In the genomic region with DNA sequence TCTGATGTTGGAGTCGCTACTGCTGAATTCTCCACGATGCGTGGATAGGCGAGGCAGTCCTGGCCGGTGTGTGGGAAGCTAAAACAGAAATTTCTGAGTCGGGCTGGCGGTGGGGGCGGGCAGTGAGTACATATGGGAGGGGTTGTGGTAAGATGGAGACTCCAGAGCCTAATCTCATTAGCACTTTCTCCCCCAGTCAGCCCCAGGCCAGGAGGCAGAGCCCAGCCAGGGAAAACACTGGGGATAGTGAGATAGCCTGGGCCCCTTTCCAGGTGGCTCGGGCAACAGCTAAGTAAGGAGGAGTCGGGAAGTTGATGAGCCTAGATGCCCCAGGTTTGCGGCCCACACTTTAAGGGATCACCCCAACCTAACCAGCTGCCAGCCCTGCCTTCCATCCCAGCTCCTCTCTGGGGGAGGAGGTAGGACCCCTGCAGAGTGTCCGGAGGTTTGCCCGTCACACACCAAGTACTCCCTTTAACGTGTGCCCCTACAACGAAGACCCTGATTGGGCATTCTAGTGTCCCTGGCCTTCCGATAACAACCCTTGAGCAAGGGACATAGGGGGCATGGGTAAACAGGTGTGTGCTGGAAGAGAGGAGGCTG, we compare ENCODE assay signal across 27 cellular contexts. TPM values are rescaled to one million over a fixed set of nuclear protein-coding genes. Genes with fewer than 3 reads are reported as not detected.
"Had no signal": no experiment of that assay in that cellular context is flagged by ENCODE, and none has a peak within 500 bp of the region (broad histone marks: within the 10 kb centered on the region; RNA-seq: fewer than 3 reads in every experiment).

No MANE protein-coding gene starts in this region.

- H3K27me3 ChIP-seq: heart left ventricle, sigmoid colon, stomach, transverse colon had no signal

- H3K27ac ChIP-seq: coronary artery, heart left ventricle, parathyroid adenoma, psoas muscle, sigmoid colon, skin epidermis, stomach, thoracic aorta, transverse colon had no signal

- H3K4me1 ChIP-seq: heart left ventricle, parathyroid adenoma, psoas muscle, sigmoid colon, stomach, transverse colon had no signal

- H3K36me3 ChIP-seq: heart left ventricle, sigmoid colon, stomach, thoracic aorta, transverse colon had no signal

- H3K4me3 ChIP-seq: coronary artery, heart left ventricle, mucosa of descending colon, psoas muscle, sigmoid colon, skin epidermis, stomach, thoracic aorta, transverse colon had no signal

- H3K9me3 ChIP-seq: heart left ventricle, mucosa of descending colon, psoas muscle, sigmoid colon, stomach, thoracic aorta, transverse colon had no signal

- DNase-seq: effector CD8-positive, alpha-beta T cell; heart left ventricle; hippocampal formation; occipital lobe; retina; sigmoid colon; stimulated activated CD4-positive, alpha-beta T cell treated with anti-CD3 and anti-CD28 coated beads, Interleukin-12 subunit alpha, Interleukin-12 subunit beta, amount 100 ng/mL, for 4 hours; stimulated activated naive CD4-positive, alpha-beta T cell; stomach; substantia nigra; transverse colon had no signal

RNA-seq across cellular contexts. Expression of gene CXCR3, which starts 46.7 kb away (rescaled TPM):
- total RNA-seq: cerebellum, dermis microvascular lymphatic vessel endothelial cell, frontal cortex, glomerular endothelial cell, kidney epithelial cell, mammary epithelial cell, myocyte, occipital lobe, sigmoid colon, stomach had no signal
- polyA plus RNA-seq: mammary epithelial cell had no signal

RNA-seq across cellular contexts. Expression of gene CXorf49, which starts 53.1 kb away (rescaled TPM):
- total RNA-seq: cerebellum, dermis microvascular lymphatic vessel endothelial cell, frontal cortex, glomerular endothelial cell, heart left ventricle, liver, mammary epithelial cell, mucosa of descending colon, myocyte, occipital lobe, psoas muscle, sigmoid colon, stomach, thoracic aorta, transverse colon, ureter had no signal
- polyA plus RNA-seq: esophagus, heart left ventricle, liver, mammary epithelial cell, psoas muscle, sigmoid colon had no signal
